ENCODE assay signal across 1 cellular context in genomic region chr2:241804326-241805276, GRCh38.
TF ChIP-seq lines count a peak whose summit lies in the region.

No MANE protein-coding gene starts in this region.

TF ChIP-seq in HepG2, 621 proteins besides CTCF, POLR2A, EP300 and RAD21:
- TF ChIP-seq RBM22 (optimal IDR thresholded peaks at IDR 0.05; ENCODE audit: low read length), result peak; percentile 24
- TF ChIP-seq ZNF318 (CRISPR knock-in tag; IDR thresholded peaks at IDR 0.05), result peak; percentile 41; the same call in 1 of the 2 replicates
- TF ChIP-seq HNRNPL (IDR thresholded peaks at IDR 0.05; ENCODE audit: low read depth, low read length), result peak; percentile 56; the same call in 1 of the 2 replicates
- TF ChIP-seq ZNF296 (CRISPR knock-in tag; conservative IDR thresholded peaks at IDR 0.05), result 0 out of 2 replicates have a peak, but pooled peaks have one; percentile 13
- peak; percentile 70 for TF ChIP-seq XRCC5 (optimal IDR thresholded peaks at IDR 0.05; ENCODE audit: low read length)
- TF ChIP-seq ZMYM3 (CRISPR knock-in tag; IDR thresholded peaks at IDR 0.05), result no peak
- TF ChIP-seq RBFOX2 (IDR thresholded peaks at IDR 0.05; ENCODE audit: low read depth, low read length), result 0 out of 2 replicates have a peak, but pooled peaks have one; percentile 38
- 0 out of 2 replicates have a peak, but pooled peaks have one; percentile 21 for TF ChIP-seq ZNF746 (CRISPR knock-in tag; IDR thresholded peaks at IDR 0.05)
- TF ChIP-seq BORCS8-MEF2B (CRISPR knock-in tag; IDR thresholded peaks at IDR 0.05), result peak; percentile 56; the same call in 1 of the 2 replicates
- TF ChIP-seq ZNF883 (CRISPR knock-in tag; IDR thresholded peaks at IDR 0.05; ENCODE audit: not compliant biosample characterization), result peak; percentile 20
- peak; percentile 55 for TF ChIP-seq AGO2 (optimal IDR thresholded peaks at IDR 0.05; ENCODE audit: low read depth, low read length)
- no peak for TF ChIP-seq ZFP82 (CRISPR knock-in tag; IDR thresholded peaks at IDR 0.05; ENCODE audit: borderline replicate concordance)
- TF ChIP-seq MAZ (IDR thresholded peaks at IDR 0.05; ENCODE audit: borderline replicate concordance, low read depth, low read length), result no peak
- no peak for TF ChIP-seq MAZ (CRISPR knock-in tag; IDR thresholded peaks at IDR 0.05; ENCODE audit: low read depth)
- no peak for TF ChIP-seq ZNF350 (CRISPR knock-in tag; IDR thresholded peaks at IDR 0.05; ENCODE audit: borderline replicate concordance, low read depth)
- TF ChIP-seq RXRA (CRISPR knock-in tag; IDR thresholded peaks at IDR 0.05), result 0 out of 2 replicates have a peak, but pooled peaks have one; percentile 16
- no peak for TF ChIP-seq ATF1 (CRISPR knock-in tag; IDR thresholded peaks at IDR 0.05)
- TF ChIP-seq SP1 (IDR thresholded peaks at IDR 0.05), result no peak
- no peak for TF ChIP-seq SP1 (CRISPR knock-in tag; IDR thresholded peaks at IDR 0.05)
